17 cellular contexts compared by ENCODE assay signal in the genomic region with DNA sequence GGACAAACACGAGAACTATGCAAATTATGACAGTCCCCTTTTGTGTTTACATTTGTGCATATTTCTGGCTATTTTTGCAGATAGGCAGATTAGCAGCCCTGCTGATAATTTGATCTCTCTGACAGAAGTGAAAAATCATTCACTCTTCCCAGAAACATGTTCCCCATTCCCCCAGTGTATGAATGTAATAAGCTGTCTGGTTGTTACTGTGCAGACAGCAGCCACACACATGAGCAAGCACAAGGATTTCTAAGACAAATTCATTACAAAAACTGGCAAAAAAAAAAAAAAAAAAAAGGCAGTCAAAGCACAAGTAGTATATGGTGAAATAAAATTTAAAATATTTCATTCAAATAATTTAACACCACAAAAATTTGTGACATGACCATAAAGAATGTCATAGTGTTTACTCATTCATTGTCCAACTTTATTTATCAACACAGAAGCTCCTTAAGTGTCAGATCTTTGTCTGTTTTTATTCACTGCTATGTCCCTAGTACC.
"Had no signal": no experiment of that assay in that cellular context is flagged by ENCODE, and none has a peak within 500 bp of the region (broad histone marks: within the 10 kb centered on the region; RNA-seq: fewer than 3 reads in every experiment).

No MANE protein-coding gene starts in this region.

- H3K4me1 Mint-ChIP-seq: activated naive CD8-positive, alpha-beta T cell treated with anti-CD3 and anti-CD28 coated beads, Interleukin-2, amount 50 U/mL, for 24 hours; naive thymus-derived CD8-positive, alpha-beta T cell; stimulated activated memory B cell treated with anti-CD40 and anti-IgM and Interleukin-4, amounts not matched to agents 10 μg/mL and 1 μg/mL and 100 μg/mL, for 72 hours had no signal

- H3K27ac ChIP-seq: coronary artery, spleen, tibial nerve had no signal

- H3K4me1 ChIP-seq: spleen, tibial nerve had no signal

- H3K27me3 Mint-ChIP-seq: activated CD8-positive, alpha-beta T cell treated with anti-CD3 and anti-CD28 coated beads for 36 hours; activated naive CD8-positive, alpha-beta T cell treated with anti-CD3 and anti-CD28 coated beads, Interleukin-2, amount 50 U/mL, for 24 hours; stimulated activated memory B cell treated with anti-CD40 and anti-IgM and Interleukin-4, amounts not matched to agents 10 μg/mL and 1 μg/mL and 100 μg/mL, for 72 hours had no signal

- H3K36me3 ChIP-seq: gastrocnemius medialis, spleen, tibial nerve had no signal

- H3K9me3 Mint-ChIP-seq: activated CD8-positive, alpha-beta T cell treated with anti-CD3 and anti-CD28 coated beads for 36 hours; activated naive CD8-positive, alpha-beta T cell treated with anti-CD3 and anti-CD28 coated beads, Interleukin-2, amount 50 U/mL, for 24 hours; activated T-helper 1 cell treated with anti-CD3 and anti-CD28 coated beads, Interleukin-12 subunit alpha, Interleukin-12 subunit beta, Interleukin-2, Interleukin-4 antibody, amounts not matched to agents 30 ng/mL and 10 ng/mL and 1 ng/mL, durations not matched to agents 14 hours and 24 hours and 36 hours; stimulated activated memory B cell treated with anti-CD40 and anti-IgM and Interleukin-4, amounts not matched to agents 10 μg/mL and 1 μg/mL and 100 μg/mL, for 72 hours had no signal

- H3K27me3 ChIP-seq: gastrocnemius medialis, spleen, tibial nerve had no signal

- H3K4me3 ChIP-seq: coronary artery, gastrocnemius medialis, spleen, tibial nerve had no signal

- DNase-seq: activated CD4-positive, alpha-beta T cell treated with anti-CD3 and anti-CD28 coated beads for 1 hour; activated CD8-positive, alpha-beta memory T cell treated with anti-CD3 and anti-CD28 coated beads, Interleukin-2, amount 50 U/mL, for 48 hours; activated CD8-positive, alpha-beta T cell treated with anti-CD3 and anti-CD28 coated beads for 36 hours; activated naive CD4-positive, alpha-beta T cell treated with Interleukin-2 at 50 U/mL for 16 hours; activated naive CD8-positive, alpha-beta T cell treated with anti-CD3 and anti-CD28 coated beads, Interleukin-2, amount 50 U/mL, for 24 hours; central memory CD4-positive, alpha-beta T cell; effector CD8-positive, alpha-beta T cell; gastrocnemius medialis; naive thymus-derived CD8-positive, alpha-beta T cell; posterior cingulate gyrus; right cardiac atrium; spleen; stimulated activated CD4-positive, alpha-beta T cell treated with anti-CD3 and anti-CD28 coated beads, Interleukin-1b, Interleukin-23, amount 100 ng/mL, for 48 hours had no signal

- H3K9me3 ChIP-seq: gastrocnemius medialis had no signal

- H3K36me3 Mint-ChIP-seq: naive thymus-derived CD8-positive, alpha-beta T cell; stimulated activated memory B cell treated with anti-CD40 and anti-IgM and Interleukin-4, amounts not matched to agents 10 μg/mL and 1 μg/mL and 100 μg/mL, for 72 hours had no signal

- H3K27ac Mint-ChIP-seq: activated CD8-positive, alpha-beta T cell treated with anti-CD3 and anti-CD28 coated beads for 36 hours; activated naive CD8-positive, alpha-beta T cell treated with anti-CD3 and anti-CD28 coated beads, Interleukin-2, amount 50 U/mL, for 24 hours; activated T-helper 1 cell treated with anti-CD3 and anti-CD28 coated beads, Interleukin-12 subunit alpha, Interleukin-12 subunit beta, Interleukin-2, Interleukin-4 antibody, amounts not matched to agents 30 ng/mL and 10 ng/mL and 1 ng/mL, durations not matched to agents 14 hours and 24 hours and 36 hours; naive thymus-derived CD8-positive, alpha-beta T cell; stimulated activated memory B cell treated with anti-CD40 and anti-IgM and Interleukin-4, amounts not matched to agents 10 μg/mL and 1 μg/mL and 100 μg/mL, for 72 hours had no signal

- H3K4me3 Mint-ChIP-seq: activated CD8-positive, alpha-beta T cell treated with anti-CD3 and anti-CD28 coated beads for 36 hours; activated naive CD8-positive, alpha-beta T cell treated with anti-CD3 and anti-CD28 coated beads, Interleukin-2, amount 50 U/mL, for 24 hours; activated T-helper 1 cell treated with anti-CD3 and anti-CD28 coated beads, Interleukin-12 subunit alpha, Interleukin-12 subunit beta, Interleukin-2, Interleukin-4 antibody, amounts not matched to agents 30 ng/mL and 10 ng/mL and 1 ng/mL, durations not matched to agents 14 hours and 24 hours and 36 hours; naive thymus-derived CD8-positive, alpha-beta T cell; stimulated activated memory B cell treated with anti-CD40 and anti-IgM and Interleukin-4, amounts not matched to agents 10 μg/mL and 1 μg/mL and 100 μg/mL, for 72 hours had no signal
